8 cellular contexts compared by ENCODE assay signal in genomic region chr7:157432957-157433576, GRCh38.
DNase-seq lines count a peak whose midpoint lies in the region; ATAC-seq and TF ChIP-seq lines count a peak whose summit lies in the region.

No MANE protein-coding gene starts in this region.

- peaks cover 7% of the 10 kb centered on the region for H3K9me3 ChIP-seq in trophoblast cell (ENCODE audit: insufficient read depth, low read depth, low read length)

- no CpG with 5 or more reads among the region's 18 CpGs for WGBS in trophoblast cell (ENCODE audit: extremely low coverage, insufficient coverage, insufficient read length)

- TF ChIP-seq CTCF in foreskin keratinocyte (conservative IDR thresholded peaks at IDR 0.05): peak; percentile 76

- peak overlapping the region; percentile 66 for H3K4me3 Mint-ChIP-seq in activated T-helper 1 cell treated with anti-CD3 and anti-CD28 coated beads, Interleukin-12 subunit alpha, Interleukin-12 subunit beta, Interleukin-2, Interleukin-4 antibody, amounts not matched to agents 30 ng/mL and 10 ng/mL and 1 ng/mL, durations not matched to agents 14 hours and 24 hours and 36 hours

- no peak overlapping the region for H4K8ac ChIP-seq in trophoblast cell (ENCODE audit: low read depth, low read length)

- ATAC-seq in HG02870 (IDR thresholded peaks at IDR 0.05; ENCODE audit: unreplicated experiment): peak; percentile 48
- peak; percentile 56 for ATAC-seq in foreskin keratinocyte
- ATAC-seq in GM21825 (IDR thresholded peaks at IDR 0.05; ENCODE audit: unreplicated experiment): no peak
- ATAC-seq in HG03280 (IDR thresholded peaks at IDR 0.05; ENCODE audit: unreplicated experiment): no peak

- no peaks in the 10 kb centered on the region for H3K79me1 ChIP-seq in trophoblast cell (ENCODE audit: low read length)

- H3K23ac ChIP-seq in trophoblast cell (ENCODE audit: low read length): peak overlapping the region; percentile 13

- H3K79me2 ChIP-seq in trophoblast cell (ENCODE audit: control insufficient read depth, insufficient read depth, low read length, poor library complexity): no peaks in the 10 kb centered on the region

- no peak overlapping the region for H4K91ac ChIP-seq in trophoblast cell (ENCODE audit: low read depth, low read length)

- H4K12ac ChIP-seq in trophoblast cell (ENCODE audit: low read depth, low read length): no peak overlapping the region

- H2BK12ac ChIP-seq in trophoblast cell (ENCODE audit: low read length): no peak overlapping the region

- no peak overlapping the region for H3K4ac ChIP-seq in trophoblast cell (ENCODE audit: low read depth, low read length)

- no peak overlapping the region for H3K14ac ChIP-seq in trophoblast cell (ENCODE audit: low read length)

- H2AFZ ChIP-seq in trophoblast cell (ENCODE audit: insufficient read depth, low read length, poor library complexity): no peak overlapping the region

- H2BK120ac ChIP-seq in trophoblast cell (ENCODE audit: insufficient read depth, low read length, poor library complexity): no peak overlapping the region

- peak overlapping the region; percentile 43 for H3K27ac Mint-ChIP-seq in activated T-helper 1 cell treated with anti-CD3 and anti-CD28 coated beads, Interleukin-12 subunit alpha, Interleukin-12 subunit beta, Interleukin-2, Interleukin-4 antibody, amounts not matched to agents 30 ng/mL and 10 ng/mL and 1 ng/mL, durations not matched to agents 14 hours and 24 hours and 36 hours

- H3K36me3 ChIP-seq in trophoblast cell (ENCODE audit: control insufficient read depth in 1 of 2, insufficient read depth in 2 of 2, low read length in 2 of 2): no peaks in the 10 kb centered on the region

- H3K18ac ChIP-seq in trophoblast cell (ENCODE audit: low read length): no peak overlapping the region

- H3K9me3 Mint-ChIP-seq in activated T-helper 1 cell treated with anti-CD3 and anti-CD28 coated beads, Interleukin-12 subunit alpha, Interleukin-12 subunit beta, Interleukin-2, Interleukin-4 antibody, amounts not matched to agents 30 ng/mL and 10 ng/mL and 1 ng/mL, durations not matched to agents 14 hours and 24 hours and 36 hours: no peaks in the 10 kb centered on the region

- no peaks in the 10 kb centered on the region for H3K27me3 ChIP-seq in foreskin keratinocyte
- H3K27me3 ChIP-seq in trophoblast cell (ENCODE audit: insufficient read depth, low read length): no peaks in the 10 kb centered on the region

- H3K4me1 Mint-ChIP-seq in activated T-helper 1 cell treated with anti-CD3 and anti-CD28 coated beads, Interleukin-12 subunit alpha, Interleukin-12 subunit beta, Interleukin-2, Interleukin-4 antibody, amounts not matched to agents 30 ng/mL and 10 ng/mL and 1 ng/mL, durations not matched to agents 14 hours and 24 hours and 36 hours (ENCODE audit: low read depth): peaks cover 13% of the 10 kb centered on the region

- no peaks in the 10 kb centered on the region for H3K4me1 ChIP-seq in foreskin keratinocyte
- no peaks in the 10 kb centered on the region for H3K4me1 ChIP-seq in trophoblast cell (ENCODE audit: control insufficient read depth in 1 of 2, insufficient read depth in 2 of 2, low read length in 2 of 2)

- H2BK5ac ChIP-seq in trophoblast cell (ENCODE audit: low read depth, low read length, poor library complexity): no peak overlapping the region

- H3K27me3 Mint-ChIP-seq in activated T-helper 1 cell treated with anti-CD3 and anti-CD28 coated beads, Interleukin-12 subunit alpha, Interleukin-12 subunit beta, Interleukin-2, Interleukin-4 antibody, amounts not matched to agents 30 ng/mL and 10 ng/mL and 1 ng/mL, durations not matched to agents 14 hours and 24 hours and 36 hours (ENCODE audit: insufficient read depth): peaks cover 7% of the 10 kb centered on the region

- H2AK5ac ChIP-seq in trophoblast cell (ENCODE audit: low read length): no peak overlapping the region

- H3K4me3 ChIP-seq in trophoblast cell (ENCODE audit: low read depth, low read length): peak overlapping the region; percentile 38

- no peak overlapping the region for H3K9ac ChIP-seq in trophoblast cell (ENCODE audit: low read length)

- peak overlapping the region; percentile 7 for H3K4me2 ChIP-seq in trophoblast cell (ENCODE audit: low read length)

- no peaks in the 10 kb centered on the region for H3K36me3 Mint-ChIP-seq in activated T-helper 1 cell treated with anti-CD3 and anti-CD28 coated beads, Interleukin-12 subunit alpha, Interleukin-12 subunit beta, Interleukin-2, Interleukin-4 antibody, amounts not matched to agents 30 ng/mL and 10 ng/mL and 1 ng/mL, durations not matched to agents 14 hours and 24 hours and 36 hours (ENCODE audit: low read depth)

- H3K27ac ChIP-seq in foreskin keratinocyte (no peak overlapping the region), trophoblast cell (ENCODE audit: low read depth, low read length) (no peak overlapping the region)

- DNase-seq in COLO668 (lab: John Stamatoyannopoulos, UW; ENCODE audit: unreplicated experiment) (peak; percentile 53), OCI-M1 (lab: John Stamatoyannopoulos, UW) (peak; percentile 10), foreskin keratinocyte (peak in 1 of 2 donors; percentile 29), trophoblast cell (peak in 1 of 2 donors; percentile 64)
- peak; percentile 49 for DNase-seq in activated T-helper 1 cell treated with anti-CD3 and anti-CD28 coated beads, Interleukin-12 subunit alpha, Interleukin-12 subunit beta, Interleukin-2, Interleukin-4 antibody, amounts not matched to agents 30 ng/mL and 10 ng/mL and 1 ng/mL, durations not matched to agents 14 hours and 24 hours and 36 hours (ENCODE audit: low spot score)

- intact Hi-C loops in activated T-helper 1 cell treated with anti-CD3 and anti-CD28 coated beads, Interleukin-12 subunit alpha, Interleukin-12 subunit beta, Interleukin-2, Interleukin-4 antibody, amounts not matched to agents 30 ng/mL and 10 ng/mL and 1 ng/mL, durations not matched to agents 14 hours and 24 hours and 36 hours (cut with micrococcal nuclease): loop anchor here (1.0 to 5.0 kb wide), 4 partner anchors 57 to 254 kb away; no protein-coding TSS in a partner anchor

Comparison
In these comparisons a context has a peak if more than half of its experiments do, and no peak if none do; other contexts are left out.
1. ATAC-seq: peak in HG02870 (single experiment) and foreskin keratinocyte (single experiment); none in GM21825 (single experiment) and HG03280 (single experiment).